17 cellular contexts compared by ENCODE assay signal in genomic region chr6:158635427-158636073, GRCh38. TPM values are rescaled to one million over a fixed set of nuclear protein-coding genes. Genes with fewer than 3 reads are reported as not detected.
DNase-seq lines count a peak whose midpoint lies in the region; ATAC-seq, FAIRE-seq and TF ChIP-seq lines count a peak whose summit lies in the region.
"Had no signal": no experiment of that assay in that cellular context is flagged by ENCODE, and none has a peak within 500 bp of the region (broad histone marks: within the 10 kb centered on the region; RNA-seq: fewer than 3 reads in every experiment).

No MANE protein-coding gene starts in this region.

- H3K4me1 Mint-ChIP-seq in CD14-positive monocyte = peaks cover 28% of the 10 kb centered on the region
- H3K4me1 Mint-ChIP-seq in CD4-positive, alpha-beta T cell (ENCODE audit: low read depth) = peaks cover 72% of the 10 kb centered on the region
- H3K4me1 Mint-ChIP-seq in activated T-helper 17 cell treated with anti-CD3 and anti-CD28 coated beads, Interleukin-2, amount 50 U/mL, for 72 hours = peaks cover 39% of the 10 kb centered on the region

- TF ChIP-seq RAD21 in HepG2 (CRISPR knock-in tag; IDR thresholded peaks at IDR 0.05) = no peak

- peaks cover 70 to 83% of the 10 kb centered on the region in 2 donors for H3K36me3 Mint-ChIP-seq in CD14-positive monocyte
- peaks cover 90% of the 10 kb centered on the region for H3K36me3 Mint-ChIP-seq in CD4-positive, alpha-beta T cell (ENCODE audit: low read depth)
- peaks cover 95% of the 10 kb centered on the region for H3K36me3 Mint-ChIP-seq in activated T-helper 17 cell treated with anti-CD3 and anti-CD28 coated beads, Interleukin-2, amount 50 U/mL, for 72 hours (ENCODE audit: low read depth)

- peak in 1 of 2 experiments; percentile 6; a peak in 1 of 4 replicates for TF ChIP-seq POLR2A in HepG2 (IDR thresholded peaks at IDR 0.05; ENCODE audit: insufficient read depth in 1 of 2, low read depth in 2 of 2, low read length in 2 of 2)

- POLR2A ChIA-PET in CD4-positive, alpha-beta T cell (lab: Charles Lee) = interaction anchor here (0.9 to 2.2 kb wide), 2 partner anchors 9 to 17 kb away, joined by 5 to 14 read pairs; partner anchors contain the start of gene DYNLT1
- POLR2A ChIA-PET in HepG2 (lab: Yijun Ruan, JAX) = interaction anchor here (1.7 kb wide), 1 partner anchor 9 kb away, joined by 7 read pairs; the partner anchor contains the start of gene DYNLT1
- POLR2A ChIA-PET in OCI-LY7 (lab: Charles Lee) = interaction anchor here (0.5 to 0.7 kb wide), 2 partner anchors 217 to 788 kb away, joined by 3 read pairs; no protein-coding TSS in a partner anchor

- DNase-seq in CD14-positive monocyte (ENCODE audit: low spot score) (no peak), HepG2 (ENCODE audit: low spot score) (no peak), AG08395 (ENCODE audit: low spot score) (no peak), OCI-LY7 (ENCODE audit: low spot score) (no peak)
- no peak for DNase-seq in CD4-positive, alpha-beta T cell
- DNase-seq in activated effector memory CD4-positive, alpha-beta T cell treated with anti-CD3 and anti-CD28 coated beads, Interleukin-2, amount 50 U/mL, for 16 hours = no peak
- DNase-seq: DMS153, esophagus squamous epithelium, lower lobe of right lung, naive B cell, NCI-H1694 treated with DMSO at 0.1 percent for 48 hours, NCI-H446 treated with DMSO at 0.1 percent for 48 hours, spleen, thyroid gland had no signal

- peak overlapping the region; percentile 43 for H3K27ac ChIP-seq in CD4-positive, alpha-beta T cell (ENCODE audit: low read depth, low read length)
- no peak overlapping the region for H3K27ac ChIP-seq in HepG2 (ENCODE audit: extremely low read length, insufficient read depth, low read length)
- no peak overlapping the region for H3K27ac ChIP-seq in OCI-LY7 (ENCODE audit: low read depth, low read length, poor library complexity, severe bottlenecking)
- H3K27ac ChIP-seq: esophagus squamous epithelium, lower lobe of right lung, thyroid gland had no signal

- H2AFZ ChIP-seq in HepG2 (ENCODE audit: low read length) = no peak overlapping the region
- H2AFZ ChIP-seq in OCI-LY7 (ENCODE audit: low read length) = no peak overlapping the region

- H3K27me3 ChIP-seq in CD4-positive, alpha-beta T cell (ENCODE audit: control insufficient read depth, insufficient read depth, low read length) = no peaks in the 10 kb centered on the region
- no peaks in the 10 kb centered on the region for H3K27me3 ChIP-seq in HepG2 (ENCODE audit: control insufficient read depth in 1 of 2, insufficient read depth in 2 of 2, low read length in 2 of 2)
- H3K27me3 ChIP-seq: esophagus squamous epithelium, spleen, thyroid gland had no signal

- H3K9me3 ChIP-seq in CD4-positive, alpha-beta T cell (ENCODE audit: control insufficient read depth, low read length) = no peaks in the 10 kb centered on the region
- H3K9me3 ChIP-seq in HepG2 (ENCODE audit: low read length) = no peaks in the 10 kb centered on the region
- H3K9me3 ChIP-seq in OCI-LY7 (ENCODE audit: low read length) = no peaks in the 10 kb centered on the region
- H3K9me3 ChIP-seq: esophagus squamous epithelium, lower lobe of right lung, spleen, thyroid gland had no signal

- H4K20me1 ChIP-seq in HepG2 (ENCODE audit: insufficient read depth, low read length) (peaks cover 5% of the 10 kb centered on the region; the same call in 1 of the 2 replicates), OCI-LY7 (ENCODE audit: insufficient read depth, low read length) (no peaks in the 10 kb centered on the region)

- ATAC-seq in CD4-positive, alpha-beta T cell (ENCODE audit: poor library complexity) = no peak
- ATAC-seq in activated T-helper 17 cell treated with anti-CD3 and anti-CD28 coated beads, Interleukin-2, amount 50 U/mL, for 72 hours (replicated peaks) = no peak
- no peak for ATAC-seq in HepG2
- ATAC-seq: lower lobe of right lung, Right ventricle myocardium inferior had no signal

- H3K4me3 ChIP-seq in HepG2 (replicated peaks in 1 of 3; ENCODE audit: insufficient read depth in 1 of 3, low read depth in 2 of 3, low read length in 3 of 3) = no peak overlapping the region
- H3K4me3 ChIP-seq in OCI-LY7 (ENCODE audit: low read depth, low read length, poor library complexity, severe bottlenecking) = no peak overlapping the region
- H3K4me3 ChIP-seq: esophagus squamous epithelium, lower lobe of right lung, spleen, thyroid gland had no signal

- no peak overlapping the region for H3K4me2 ChIP-seq in HepG2 (ENCODE audit: low read depth, low read length)
- no peak overlapping the region for H3K4me2 ChIP-seq in OCI-LY7 (ENCODE audit: low read length)

- no peak overlapping the region for H3K9ac ChIP-seq in HepG2 (ENCODE audit: insufficient read depth, low read depth, low read length)

- H3K9me3 Mint-ChIP-seq in CD14-positive monocyte = no peaks in the 10 kb centered on the region
- H3K9me3 Mint-ChIP-seq in CD4-positive, alpha-beta T cell = no peaks in the 10 kb centered on the region
- no peaks in the 10 kb centered on the region for H3K9me3 Mint-ChIP-seq in activated T-helper 17 cell treated with anti-CD3 and anti-CD28 coated beads, Interleukin-2, amount 50 U/mL, for 72 hours
- H3K9me3 Mint-ChIP-seq: naive B cell had no signal

- H3K36me3 ChIP-seq in HepG2 (replicated peaks in 1 of 2; ENCODE audit: control insufficient read depth in 1 of 2, insufficient read depth in 2 of 2, low read length in 2 of 2) (peaks cover 18 to 49% of the 10 kb centered on the region in 2 experiments), OCI-LY7 (ENCODE audit: insufficient read depth, low read length) (peaks cover 59% of the 10 kb centered on the region; the same call in 1 of the 2 replicates)

- TF ChIP-seq EP300 in HepG2 (IDR thresholded peaks at IDR 0.05; ENCODE audit: low read depth in 2 of 2, low read length in 2 of 2) = no peak
- TF ChIP-seq EP300 in HepG2 (CRISPR knock-in tag; IDR thresholded peaks at IDR 0.05; ENCODE audit: borderline replicate concordance) = no peak

- no peak for FAIRE-seq in HepG2 (lab: Jason Lieb, UNC)
- FAIRE-seq: HTR-8/SVneo had no signal

- no peaks in the 10 kb centered on the region for H3K79me2 ChIP-seq in HepG2 (ENCODE audit: insufficient read depth, low read length)
- H3K79me2 ChIP-seq in OCI-LY7 (ENCODE audit: insufficient read depth, low read depth, low read length) = peaks cover under 1% of the 10 kb centered on the region; the same call in 1 of the 2 replicates

- peaks cover 0 to 2% (median 2%) of the 10 kb centered on the region in 3 donors for H3K27me3 Mint-ChIP-seq in CD14-positive monocyte (ENCODE audit: low read depth in 3 of 3)
- no peaks in the 10 kb centered on the region for H3K27me3 Mint-ChIP-seq in CD4-positive, alpha-beta T cell
- H3K27me3 Mint-ChIP-seq in activated T-helper 17 cell treated with anti-CD3 and anti-CD28 coated beads, Interleukin-2, amount 50 U/mL, for 72 hours = no peaks in the 10 kb centered on the region
- H3K27me3 Mint-ChIP-seq: naive B cell had no signal

- no TSS peak for BruUV-seq in HepG2 (replicated peaks; lab: Mats Ljungman, UMichigan)
- BruUV-seq in OCI-LY7 (replicated peaks; lab: Mats Ljungman, UMichigan) = no TSS peak

- peaks cover 27% of the 10 kb centered on the region for H3K4me1 ChIP-seq in HepG2 (ENCODE audit: insufficient read depth, low read length)
- no peaks in the 10 kb centered on the region for H3K4me1 ChIP-seq in OCI-LY7 (ENCODE audit: insufficient read depth, low read length, poor library complexity, severe bottlenecking)

- WGBS in HepG2 (ENCODE audit: low lambda C conversion rate) = 98% methylated on average over 7 of the region's 7 CpGs

- H3K9me2 ChIP-seq in OCI-LY7 (ENCODE audit: insufficient read depth, low read length) = no peaks in the 10 kb centered on the region

- in situ Hi-C loops in HepG2 (cut with HindIII; ENCODE audit: extremely low pct_ligation_motif_present, low pct_unique_long_range_greater_than_20kb) = no loop called here

- intact Hi-C loops in CD14-positive monocyte (cut with micrococcal nuclease) = no loop called here
- intact Hi-C loops in CD4-positive, alpha-beta T cell (cut with DNase I, micrococcal nuclease) = loop anchor here in 1 of 2 experiments (1.0 to 2.0 kb wide), 2 partner anchors 9 to 17 kb away; partner anchors contain the start of gene DYNLT1
- intact Hi-C loops in HepG2 (cut with micrococcal nuclease; ENCODE audit: unreplicated experiment) = no loop called here
- intact Hi-C loops in OCI-LY7 (cut with micrococcal nuclease; ENCODE audit: unreplicated experiment) = no loop called here

- TF ChIP-seq CTCF in CD14-positive monocyte (IDR thresholded peaks at IDR 0.05) (no peak), HepG2 (CRISPR knock-in tag; IDR thresholded peaks at IDR 0.05) (no peak), OCI-LY7 (conservative IDR thresholded peaks at IDR 0.05; ENCODE audit: low read length) (no peak)
- TF ChIP-seq CTCF in CD4-positive, alpha-beta T cell (IDR thresholded peaks at IDR 0.05) = no peak

- peak overlapping the region in 5 of 7 donors; percentile 13 to 77 (median 61) for H3K27ac Mint-ChIP-seq in CD14-positive monocyte
- peak overlapping the region; percentile 79 for H3K27ac Mint-ChIP-seq in CD4-positive, alpha-beta T cell
- H3K27ac Mint-ChIP-seq in activated T-helper 17 cell treated with anti-CD3 and anti-CD28 coated beads, Interleukin-2, amount 50 U/mL, for 72 hours = peak overlapping the region; percentile 61

- H3K4me3 Mint-ChIP-seq in CD14-positive monocyte = no peak overlapping the region
- peak overlapping the region; percentile 14 for H3K4me3 Mint-ChIP-seq in CD4-positive, alpha-beta T cell
- no peak overlapping the region for H3K4me3 Mint-ChIP-seq in activated T-helper 17 cell treated with anti-CD3 and anti-CD28 coated beads, Interleukin-2, amount 50 U/mL, for 72 hours
- H3K4me3 Mint-ChIP-seq: naive B cell had no signal

- CTCF ChIA-PET in CD4-positive, alpha-beta T cell (lab: Charles Lee) = interaction anchor here (1.1 kb wide), 1 partner anchor 56 kb away, joined by 4 read pairs; no protein-coding TSS in a partner anchor
- CTCF ChIA-PET in HepG2 (lab: Yijun Ruan, JAX; ENCODE audit: low intra/inter-chr PET ratio, low total read pairs) (no interaction called here), OCI-LY7 (lab: Charles Lee; ENCODE audit: unreplicated experiment) (no interaction called here)

RNA-seq across cellular contexts. Expression of gene DYNLT1, which starts 9.0 kb away (rescaled TPM):
- polyA plus RNA-seq in CD14-positive monocyte (100 to 1,000 TPM; 286 to 287 TPM), HepG2 (2011; rRNA removed) (152 and 171 TPM in 2 replicates)
- total RNA-seq in CD4-positive, alpha-beta T cell = 100 to 1,000 TPM; 170 to 182 TPM
- total RNA-seq in activated T-helper 17 cell treated with anti-CD3 and anti-CD28 coated beads, Interleukin-2, amount 50 U/mL, for 72 hours = 10 to 100 TPM; 82.3 to 89.8 TPM
- total RNA-seq in HepG2 (2016; rRNA removed; fragmentation: Illumina TruSeq; extraction: Trizol) (108 and 144 TPM in 2 replicates), OCI-LY7 (2022) (45.8 and 49.2 TPM in 2 replicates)
- 61.3 and 63.2 TPM in 2 replicates for total RNA-seq in HepG2 (2016; cell fraction: cytosol; rRNA removed; fragmentation: Illumina TruSeq; extraction: Trizol; ENCODE audit: low read depth)
- total RNA-seq in HepG2 (2016; cell fraction: insoluble cytoplasmic fraction; rRNA removed; fragmentation: Illumina TruSeq; extraction: Trizol) = 106 and 153 TPM in 2 replicates
- 66.8 and 68.4 TPM in 2 replicates for total RNA-seq in HepG2 (2016; cell fraction: membrane; rRNA removed; fragmentation: Illumina TruSeq; extraction: Trizol)
- total RNA-seq in HepG2 (2016; cell fraction: nucleus; rRNA removed; fragmentation: Illumina TruSeq; extraction: Trizol) = 46.1 and 46.5 TPM in 2 replicates
- polyA plus RNA-seq in HepG2 (2011; cell fraction: cytosol; rRNA removed) = 96.9 and 144 TPM in 2 replicates
- 55.7 and 80.2 TPM in 2 replicates for polyA plus RNA-seq in HepG2 (2011; cell fraction: nucleus; rRNA removed)
- 121 and 122 TPM in 2 replicates for polyA plus RNA-seq in HepG2 (2012)
- 51.0 and 56.6 TPM in 2 replicates for polyA plus RNA-seq in HepG2 (2016; cell fraction: cytosol; fragmentation: Illumina TruSeq; extraction: Trizol; ENCODE audit: low read depth)
- 155 and 168 TPM in 2 replicates for polyA plus RNA-seq in HepG2 (2016; cell fraction: insoluble cytoplasmic fraction; fragmentation: Illumina TruSeq; extraction: Trizol; ENCODE audit: low read depth)
- polyA plus RNA-seq in HepG2 (2016; cell fraction: membrane; fragmentation: Illumina TruSeq; extraction: Trizol; ENCODE audit: low read depth) = 61.5 and 63.6 TPM in 2 replicates
- 102 and 103 TPM in 2 replicates for polyA plus RNA-seq in HepG2 (2016; cell fraction: nucleus; fragmentation: Illumina TruSeq; extraction: Trizol; ENCODE audit: insufficient read depth, low read depth)
- polyA minus RNA-seq in HepG2 (2011; rRNA and poly(A)+ RNA removed; ENCODE audit: low replicate concordance) = 81.1 TPM in 2 replicates
- 19.5 and 25.9 TPM in 2 replicates for polyA minus RNA-seq in HepG2 (2011; cell fraction: cytosol; rRNA and poly(A)+ RNA removed)
- polyA minus RNA-seq in HepG2 (2011; cell fraction: nucleus; rRNA and poly(A)+ RNA removed) = 19.4 and 32.6 TPM in 2 replicates
- 23.9 and 29.3 TPM in 2 replicates for total RNA-seq in OCI-LY7 (2014; rRNA removed; shearing (Covaris generic))

RNA-seq across cellular contexts. Expression of gene SYTL3, which starts 14.3 kb away (rescaled TPM):
- 10 to 100 TPM; 14.6 to 14.8 TPM for polyA plus RNA-seq in CD14-positive monocyte
- total RNA-seq in CD4-positive, alpha-beta T cell = 10 to 100 TPM; 41.2 to 42.7 TPM
- total RNA-seq in activated T-helper 17 cell treated with anti-CD3 and anti-CD28 coated beads, Interleukin-2, amount 50 U/mL, for 72 hours = 100 to 1,000 TPM; 118 to 331 TPM
- 0.11 and 0.17 TPM in 2 replicates for total RNA-seq in HepG2 (2016; rRNA removed; fragmentation: Illumina TruSeq; extraction: Trizol)
- total RNA-seq in HepG2 (2016; cell fraction: cytosol; rRNA removed; fragmentation: Illumina TruSeq; extraction: Trizol; ENCODE audit: low read depth) = 0.20 and 0.26 TPM in 2 replicates
- 0.19 and 0.25 TPM in 2 replicates for total RNA-seq in HepG2 (2016; cell fraction: insoluble cytoplasmic fraction; rRNA removed; fragmentation: Illumina TruSeq; extraction: Trizol)
- 0.14 and 0.15 TPM in 2 replicates for total RNA-seq in HepG2 (2016; cell fraction: membrane; rRNA removed; fragmentation: Illumina TruSeq; extraction: Trizol)
- 0.37 and 0.50 TPM in 2 replicates for total RNA-seq in HepG2 (2016; cell fraction: nucleus; rRNA removed; fragmentation: Illumina TruSeq; extraction: Trizol)
- polyA plus RNA-seq in HepG2 (2011; rRNA removed) = 0.21 and 0.28 TPM in 2 replicates
- polyA plus RNA-seq in HepG2 (2011; cell fraction: cytosol; rRNA removed) = 0.12 and 0.15 TPM in 2 replicates
- polyA plus RNA-seq in HepG2 (2011; cell fraction: nucleus; rRNA removed) = 0.59 and 0.64 TPM in 2 replicates
- polyA plus RNA-seq in HepG2 (2012) = 0.21 and 0.44 TPM in 2 replicates
- 0.16 and 0.17 TPM in 2 replicates for polyA plus RNA-seq in HepG2 (2016; cell fraction: cytosol; fragmentation: Illumina TruSeq; extraction: Trizol; ENCODE audit: low read depth)
- 0.10 and 0.34 TPM in 2 replicates for polyA plus RNA-seq in HepG2 (2016; cell fraction: insoluble cytoplasmic fraction; fragmentation: Illumina TruSeq; extraction: Trizol; ENCODE audit: low read depth)
- polyA plus RNA-seq in HepG2 (2016; cell fraction: membrane; fragmentation: Illumina TruSeq; extraction: Trizol; ENCODE audit: low read depth) = 0.07 and 0.15 TPM in 2 replicates
- 0.22 and 0.72 TPM in 2 replicates for polyA plus RNA-seq in HepG2 (2016; cell fraction: nucleus; fragmentation: Illumina TruSeq; extraction: Trizol; ENCODE audit: insufficient read depth, low read depth)
- 0.28 TPM in 1 of 2 replicates, not detected in the other for polyA minus RNA-seq in HepG2 (2011; rRNA and poly(A)+ RNA removed; ENCODE audit: low replicate concordance)
- not detected in 2 replicates for polyA minus RNA-seq in HepG2 (2011; cell fraction: cytosol; rRNA and poly(A)+ RNA removed)
- 0.64 and 0.87 TPM in 2 replicates for polyA minus RNA-seq in HepG2 (2011; cell fraction: nucleus; rRNA and poly(A)+ RNA removed)
- 0.32 TPM in 1 of 2 replicates, not detected in the other for total RNA-seq in OCI-LY7 (2014; rRNA removed; shearing (Covaris generic))
- 0.89 TPM in 2 replicates for total RNA-seq in OCI-LY7 (2022)

Comparison
In these comparisons a context has a peak if more than half of its experiments do, and no peak if none do; other contexts are left out.
1. RNA of gene SYTL3, which starts 14.3 kb away (total RNA-seq): 118 to 331 TPM in activated T-helper 17 cell treated with anti-CD3 and anti-CD28 coated beads, Interleukin-2, amount 50 U/mL, for 72 hours and 41.2 to 42.7 TPM in CD4-positive, alpha-beta T cell; 0.32 to 0.89 TPM in OCI-LY7 and 0.11 to 0.50 TPM in HepG2; every median in the first group is over 10 times any median in the second.
2. Peak in every context shown above with its lines, with median percentiles within 50 percentile points of each other: H3K27ac Mint-ChIP-seq.